16 cellular contexts compared by ENCODE assay signal in genomic region chr21:16309250-16309971, GRCh38.
DNase-seq lines count a peak whose midpoint lies in the region; ATAC-seq and TF ChIP-seq lines count a peak whose summit lies in the region.
"Had no signal": no experiment of that assay in that cellular context is flagged by ENCODE, and none has a peak within 500 bp of the region (broad histone marks: within the 10 kb centered on the region; RNA-seq: fewer than 3 reads in every experiment).

No MANE protein-coding gene starts in this region.

- TF ChIP-seq CTCF in left ventricle myocardium inferior (IDR thresholded peaks at IDR 0.05; ENCODE audit: borderline replicate concordance) (no peak), neural crest cell (conservative IDR thresholded peaks at IDR 0.05) (no peak)

- peak overlapping the region; percentile 73 for H3K27ac ChIP-seq in left ventricle myocardium inferior (replicated peaks)
- H3K27ac ChIP-seq in CD4-positive, alpha-beta memory T cell (ENCODE audit: low read depth, low read length): no peak overlapping the region

- H3K36me3 ChIP-seq in left ventricle myocardium inferior: no peaks in the 10 kb centered on the region
- H3K36me3 ChIP-seq in CD4-positive, alpha-beta memory T cell (ENCODE audit: insufficient read depth, low read length): no peaks in the 10 kb centered on the region

- no peak overlapping the region for H3K4me3 ChIP-seq in left ventricle myocardium inferior
- no peak overlapping the region for H3K4me3 ChIP-seq in CD4-positive, alpha-beta memory T cell (ENCODE audit: low read length in 2 of 2)

- intact Hi-C loops in left ventricle myocardium inferior (cut with micrococcal nuclease): no loop called here
- intact Hi-C loops in Right ventricle myocardium inferior (cut with DNase I): loop anchor here (5.0 kb wide), 2 partner anchors 108 to 112 kb away; no protein-coding TSS in a partner anchor
- intact Hi-C loops in CD4-positive, alpha-beta memory T cell (cut with micrococcal nuclease): no loop called here

- peak overlapping the region; percentile 10 for H3K27ac Mint-ChIP-seq in neural crest cell (ENCODE audit: unreplicated experiment)
- no peak overlapping the region for H3K27ac Mint-ChIP-seq in CD4-positive, alpha-beta memory T cell
- H3K27ac Mint-ChIP-seq: activated CD4-positive, alpha-beta memory T cell treated with anti-CD3 and anti-CD28 coated beads, Interleukin-2, amount 10 ng/mL, durations not matched to agents 7 days and 5 days had no signal

- POLR2A ChIA-PET in CD4-positive, alpha-beta memory T cell (lab: Charles Lee; ENCODE audit: partially characterized antibody): no interaction called here

- H3K27me3 ChIP-seq in left ventricle myocardium inferior (ENCODE audit: low read depth): no peaks in the 10 kb centered on the region
- no peaks in the 10 kb centered on the region for H3K27me3 ChIP-seq in CD4-positive, alpha-beta memory T cell (ENCODE audit: insufficient read depth, low read length)

- H3K4me3 Mint-ChIP-seq in neural crest cell: peak overlapping the region; percentile 68
- no peak overlapping the region for H3K4me3 Mint-ChIP-seq in CD4-positive, alpha-beta memory T cell
- H3K4me3 Mint-ChIP-seq: activated CD4-positive, alpha-beta memory T cell treated with anti-CD3 and anti-CD28 coated beads, Interleukin-2, amount 10 ng/mL, durations not matched to agents 7 days and 5 days had no signal

- CTCF ChIA-PET in CD4-positive, alpha-beta memory T cell (lab: Charles Lee; ENCODE audit: partially characterized antibody): no interaction called here

- no peaks in the 10 kb centered on the region for H3K9me3 Mint-ChIP-seq in neural crest cell
- peaks cover 0 to 3% (median 0%) of the 10 kb centered on the region in 8 donors for H3K9me3 Mint-ChIP-seq in CD4-positive, alpha-beta memory T cell
- H3K9me3 Mint-ChIP-seq: activated CD4-positive, alpha-beta memory T cell treated with anti-CD3 and anti-CD28 coated beads, Interleukin-2, amount 10 ng/mL, durations not matched to agents 7 days and 5 days had no signal

- peaks cover 4% of the 10 kb centered on the region for H3K4me1 ChIP-seq in left ventricle myocardium inferior
- H3K4me1 ChIP-seq in CD4-positive, alpha-beta memory T cell (ENCODE audit: insufficient read depth, low read length): no peaks in the 10 kb centered on the region
- H3K4me1 ChIP-seq: Caco-2 had no signal

- H3K4me1 Mint-ChIP-seq in neural crest cell: peaks cover 67% of the 10 kb centered on the region
- peaks cover 0 to 5% (median 1%) of the 10 kb centered on the region in 4 donors for H3K4me1 Mint-ChIP-seq in CD4-positive, alpha-beta memory T cell
- H3K4me1 Mint-ChIP-seq: activated CD4-positive, alpha-beta memory T cell treated with anti-CD3 and anti-CD28 coated beads, Interleukin-2, amount 10 ng/mL, durations not matched to agents 7 days and 5 days had no signal

- no peaks in the 10 kb centered on the region for H3K9me3 ChIP-seq in left ventricle myocardium inferior (replicated peaks)
- H3K9me3 ChIP-seq in CD4-positive, alpha-beta memory T cell (ENCODE audit: control insufficient read depth in 1 of 2, low read length in 2 of 2): no peaks in the 10 kb centered on the region
- H3K9me3 ChIP-seq: Caco-2 had no signal

- H3K27me3 Mint-ChIP-seq in neural crest cell (ENCODE audit: low read depth): no peaks in the 10 kb centered on the region
- no peaks in the 10 kb centered on the region for H3K27me3 Mint-ChIP-seq in CD4-positive, alpha-beta memory T cell

- ATAC-seq in Right ventricle myocardium inferior: no peak
- peak; percentile 72 for ATAC-seq in esophagus mucosa
- ATAC-seq in GM21526 (IDR thresholded peaks at IDR 0.05; ENCODE audit: low FRiP score, unreplicated experiment): no peak

- no peaks in the 10 kb centered on the region for H3K36me3 Mint-ChIP-seq in neural crest cell (ENCODE audit: low read depth)
- no peaks in the 10 kb centered on the region for H3K36me3 Mint-ChIP-seq in CD4-positive, alpha-beta memory T cell

- DNase-seq in left ventricle myocardium inferior: no peak
- DNase-seq in Right ventricle myocardium inferior (ENCODE audit: missing footprints): no peak
- peak; percentile 32 for DNase-seq in neural crest cell (ENCODE audit: low read depth, low spot score)
- DNase-seq in effector CD4-positive, alpha-beta T cell: no peak
- DNase-seq in activated gamma-delta T cell (lab: John Stamatoyannopoulos, UW): no peak
- DNase-seq in CD4-positive, alpha-beta memory T cell: no peak
- DNase-seq: 8988T; activated CD4-positive, alpha-beta memory T cell treated with anti-CD3 and anti-CD28 coated beads, Interleukin-2, amount 10 ng/mL, durations not matched to agents 7 days and 5 days; activated effector memory CD4-positive, alpha-beta T cell treated with Interleukin-2 at 50 U/mL for 16 hours; Caco-2; central memory CD4-positive, alpha-beta T cell; KG1; NCI-H187; SHP77 had no signal
